32 cellular contexts compared by ENCODE assay signal in genomic region chrX:25432396-25432795, GRCh38.
"Had no signal": no experiment of that assay in that cellular context is flagged by ENCODE, and none has a peak within 500 bp of the region (broad histone marks: within the 10 kb centered on the region; RNA-seq: fewer than 3 reads in every experiment).

No MANE protein-coding gene starts in this region.

- H3K4me3 ChIP-seq: neural progenitor cell, ovary, psoas muscle, right lobe of liver, sigmoid colon, skin epidermis, smooth muscle cell, spleen, suprapubic skin, testis, tibial artery, transverse colon, upper lobe of right lung, uterus had no signal

- H3K27me3 ChIP-seq: neural progenitor cell, right lobe of liver, sigmoid colon, spleen, suprapubic skin, testis, tibial artery, transverse colon, upper lobe of right lung, uterus had no signal

- DNase-seq: naive B cell; naive thymus-derived CD8-positive, alpha-beta T cell; nephron progenitor cell; occipital lobe; ovary; posterior cingulate gyrus; psoas muscle; right cardiac atrium; right lobe of liver; sigmoid colon; spleen; stimulated activated CD4-positive, alpha-beta T cell treated with anti-CD3 and anti-CD28 coated beads, Interleukin-12 subunit alpha, Interleukin-12 subunit beta, amount 100 ng/mL, for 4 hours; stimulated activated CD4-positive, alpha-beta T cell treated with anti-CD3 and anti-CD28 coated beads, Interleukin-1b, Interleukin-23, amount 100 ng/mL, for 48 hours; stimulated activated CD4-positive, alpha-beta T cell treated with anti-CD3 and anti-CD28 coated beads, Interleukin-4, amount 100 ng/mL, for 1 hour; stimulated activated CD4-positive, alpha-beta T cell treated with anti-CD3 and anti-CD28 coated beads, Interleukin-4, amount 100 ng/mL, for 4 hours; stimulated activated CD8-positive, alpha-beta memory T cell treated with anti-CD3 and anti-CD28 coated beads, Interleukin-4, amount 100 ng/mL, for 48 hours; stimulated activated naive CD4-positive, alpha-beta T cell; stimulated activated naive CD8-positive, alpha-beta T cell treated with anti-CD3 and anti-CD28 coated beads, Interleukin-15, amount 100 ng/mL, for 72 hours; stimulated activated naive CD8-positive, alpha-beta T cell treated with anti-CD3 and anti-CD28 coated beads, Interleukin-15, Interleukin-2, amounts not matched to agents 100 U/mL and 50 U/mL, for 24 hours; substantia nigra; testis; tibial artery; transverse colon; upper lobe of right lung; uterus had no signal

- H3K27ac ChIP-seq: neural progenitor cell, ovary, parathyroid adenoma, psoas muscle, right lobe of liver, sigmoid colon, skin epidermis, spleen, suprapubic skin, testis, tibial artery, transverse colon, upper lobe of right lung, uterus had no signal

- H3K4me1 ChIP-seq: neural progenitor cell, parathyroid adenoma, psoas muscle, right lobe of liver, sigmoid colon, spleen, suprapubic skin, testis, tibial artery, transverse colon, upper lobe of right lung, uterus had no signal

- H3K9ac ChIP-seq: neural progenitor cell, parathyroid adenoma had no signal

- H3K9me3 ChIP-seq: ovary, psoas muscle, right lobe of liver, sigmoid colon, spleen, suprapubic skin, testis, tibial artery, transverse colon, upper lobe of right lung, uterus had no signal

- H3K36me3 ChIP-seq: neural progenitor cell, ovary, right lobe of liver, sigmoid colon, spleen, suprapubic skin, tibial artery, transverse colon, upper lobe of right lung, uterus had no signal

- ATAC-seq: naive thymus-derived CD8-positive, alpha-beta T cell; natural killer cell treated with Interleukin-12 subunit alpha and Interleukin-12 subunit beta and Interleukin-15 and Interleukin-18, amount 100 ng/mL, for 72 hours; psoas muscle; right cardiac atrium; right lobe of liver; stimulated activated memory B cell treated with anti-CD40 and anti-IgM and Interleukin-4, amounts not matched to agents 10 μg/mL and 1 μg/mL and 100 μg/mL, for 72 hours; stimulated activated naive CD8-positive, alpha-beta T cell treated with anti-CD3 and anti-CD28 coated beads, Interleukin-15, amount 100 ng/mL, for 72 hours; stimulated activated naive CD8-positive, alpha-beta T cell treated with anti-CD3 and anti-CD28 coated beads, Interleukin-15, Interleukin-2, amounts not matched to agents 100 U/mL and 50 U/mL, for 24 hours; upper lobe of right lung had no signal
